In genomic region chr5:60668715-60669304, GRCh38 we compare ENCODE assay signal across 9 cellular contexts. TPM values are rescaled to one million over a fixed set of nuclear protein-coding genes. Genes with fewer than 3 reads are reported as not detected.
A peak's percentile ranks its signal among the peaks of the same experiment; 100 is the strongest.
DNase-seq lines count a peak whose midpoint lies in the region; TF ChIP-seq lines count a peak whose summit lies in the region.
"Had no signal": no experiment of that assay in that cellular context is flagged by ENCODE, and none has a peak within 500 bp of the region (broad histone marks: within the 10 kb centered on the region; RNA-seq: fewer than 3 reads in every experiment).

No MANE protein-coding gene starts in this region.

- CTCF ChIA-PET in activated CD4-positive, alpha-beta memory T cell treated with anti-CD3 and anti-CD28 coated beads for 36 hours (lab: Charles Lee), result interaction anchor here (1.0 to 2.4 kb wide), 14 partner anchors 9 to 995 kb away, joined by 3 to 31 read pairs (median 4); partner anchors contain the start of gene DEPDC1B

- POLR2A ChIA-PET in activated CD4-positive, alpha-beta memory T cell treated with anti-CD3 and anti-CD28 coated beads for 36 hours (lab: Charles Lee), result no interaction called here

- TF ChIP-seq CTCF in epithelial cell of esophagus (IDR thresholded peaks at IDR 0.05; ENCODE audit: insufficient read depth, low read depth, low read length, missing control alignments), result peak; percentile 32
- TF ChIP-seq CTCF in retinal pigment epithelial cell (conservative IDR thresholded peaks at IDR 0.05; ENCODE audit: low read depth, low read length), result peak; percentile 53

- H3K36me3 Mint-ChIP-seq in activated CD4-positive, alpha-beta memory T cell treated with anti-CD3 and anti-CD28 coated beads for 36 hours, result no peaks in the 10 kb centered on the region

- H3K27ac Mint-ChIP-seq in activated CD4-positive, alpha-beta memory T cell treated with anti-CD3 and anti-CD28 coated beads for 36 hours, result no peak overlapping the region
- H3K27ac Mint-ChIP-seq: activated naive CD4-positive, alpha-beta T cell treated with anti-CD3 and anti-CD28 coated beads, Interleukin-2, amount 50 U/mL, for 72 hours had no signal

- H3K4me3 ChIP-seq in epithelial cell of esophagus (ENCODE audit: low read length), result no peak overlapping the region
- no peak overlapping the region for H3K4me3 ChIP-seq in retinal pigment epithelial cell (ENCODE audit: low read length)

- H3K9me3 Mint-ChIP-seq in activated CD4-positive, alpha-beta memory T cell treated with anti-CD3 and anti-CD28 coated beads for 36 hours, result no peaks in the 10 kb centered on the region
- H3K9me3 Mint-ChIP-seq: activated naive CD4-positive, alpha-beta T cell treated with anti-CD3 and anti-CD28 coated beads, Interleukin-2, amount 50 U/mL, for 72 hours had no signal

- H3K4me1 Mint-ChIP-seq in activated CD4-positive, alpha-beta memory T cell treated with anti-CD3 and anti-CD28 coated beads for 36 hours (ENCODE audit: low read depth), result no peaks in the 10 kb centered on the region

- DNase-seq in SKM-1 treated with dmso at 0.1 percent for 144 hours (lab: John Stamatoyannopoulos, UW; ENCODE audit: unreplicated experiment) (peak; percentile 45), SKM-1 (lab: John Stamatoyannopoulos, UW; ENCODE audit: unreplicated experiment) (no peak), NCI-H460 (ENCODE audit: extremely low read depth, low read depth) (peak; percentile 59), epithelial cell of esophagus (ENCODE audit: low read depth) (peak; percentile 55), retinal pigment epithelial cell (ENCODE audit: low read depth) (no peak), COLO668 (lab: John Stamatoyannopoulos, UW; ENCODE audit: unreplicated experiment) (no peak)
- no peak for DNase-seq in activated CD4-positive, alpha-beta memory T cell treated with anti-CD3 and anti-CD28 coated beads for 36 hours
- no peak for DNase-seq in stimulated activated naive CD4-positive, alpha-beta T cell treated with Interleukin-2 at 50 U/mL for 16 hours (lab: John Stamatoyannopoulos, UW)

- no peaks in the 10 kb centered on the region for H3K27me3 Mint-ChIP-seq in activated CD4-positive, alpha-beta memory T cell treated with anti-CD3 and anti-CD28 coated beads for 36 hours

- intact Hi-C loops in activated CD4-positive, alpha-beta memory T cell treated with anti-CD3 and anti-CD28 coated beads for 36 hours (cut with micrococcal nuclease), result loop anchor here (1.0 kb wide), 1 partner anchor 856 kb away; no protein-coding TSS in a partner anchor

- H3K4me3 Mint-ChIP-seq in activated CD4-positive, alpha-beta memory T cell treated with anti-CD3 and anti-CD28 coated beads for 36 hours, result no peak overlapping the region

RNA-seq across cellular contexts. Expression of gene DEPDC1B, which starts 31.2 kb away (rescaled TPM):
- total RNA-seq in NCI-H460 (2014; rRNA removed; shearing (Covaris generic)), result 38.4 and 39.4 TPM in 2 replicates
- 35.6 and 55.3 TPM in 2 replicates for polyA plus RNA-seq in NCI-H460 (2014; cell fraction: nucleus; rRNA removed)
- total RNA-seq in activated CD4-positive, alpha-beta memory T cell treated with anti-CD3 and anti-CD28 coated beads for 36 hours, result 10 to 100 TPM; 33.2 to 33.6 TPM

Comparison
In these comparisons a context has a peak if more than half of its experiments do, and no peak if none do; other contexts are left out.
1. DNase-seq: peak in SKM-1 treated with dmso at 0.1 percent for 144 hours (single experiment), NCI-H460 (single experiment) and epithelial cell of esophagus (single experiment); none in SKM-1 (single experiment), retinal pigment epithelial cell (single experiment), activated CD4-positive, alpha-beta memory T cell treated with anti-CD3 and anti-CD28 coated beads for 36 hours (single experiment), COLO668 (single experiment) and stimulated activated naive CD4-positive, alpha-beta T cell treated with Interleukin-2 at 50 U/mL for 16 hours (single experiment).